In genomic region chr18:11852048-11852341, GRCh38 we compare ENCODE assay signal across 9 cellular contexts. TPM values are rescaled to one million over a fixed set of nuclear protein-coding genes. Genes with fewer than 3 reads are reported as not detected.
A peak's percentile ranks its signal among the peaks of the same experiment; 100 is the strongest.
DNase-seq lines count a peak whose midpoint lies in the region; ATAC-seq, FAIRE-seq and TF ChIP-seq lines count a peak whose summit lies in the region.
"Had no signal": no experiment of that assay in that cellular context is flagged by ENCODE, and none has a peak within 500 bp of the region (broad histone marks: within the 10 kb centered on the region; RNA-seq: fewer than 3 reads in every experiment).

No MANE protein-coding gene starts in this region.

- SMC1A ChIA-PET in GM12878 (lab: Charles Lee; ENCODE audit: uncharacterized antibody, unreplicated experiment): no interaction called here

- DNase-seq in activated naive CD4-positive, alpha-beta T cell treated with anti-CD3 and anti-CD28 coated beads for 36 hours: no peak
- no peak for DNase-seq in activated naive CD4-positive, alpha-beta T cell (lab: John Stamatoyannopoulos, UW)
- DNase-seq in GM12878 (ENCODE audit: low read depth, low spot score) (no peak), lung (ENCODE audit: low spot score) (no peak), type B pancreatic cell (ENCODE audit: extremely low spot score, unreplicated experiment) (no peak), NCI-H524 (lab: John Stamatoyannopoulos, UW) (no peak), HT-29 (ENCODE audit: low spot score) (no peak)
- DNase-seq: NCI-H187 treated with DMSO at 0.1 percent for 48 hours had no signal

- RAD21 ChIA-PET in GM12878 (lab: Charles Lee; ENCODE audit: unreplicated experiment): interaction anchor here (0.9 kb wide), 1 partner anchor 53 kb away, joined by 3 read pairs; no protein-coding TSS in a partner anchor

- H3K36me3 ChIP-seq in GM12878 (ENCODE audit: control insufficient read depth in 2 of 2, insufficient read depth in 2 of 2, low read length in 1 of 2) (no peaks in the 10 kb centered on the region), lung (ENCODE audit: control insufficient read depth in 2 of 2, insufficient read depth in 2 of 2, low read length in 2 of 2) (no peaks in the 10 kb centered on the region)

- H3K27me3 Mint-ChIP-seq in activated naive CD4-positive, alpha-beta T cell treated with anti-CD3 and anti-CD28 coated beads for 36 hours (ENCODE audit: low read depth): no peaks in the 10 kb centered on the region
- H3K27me3 Mint-ChIP-seq in type B pancreatic cell: no peaks in the 10 kb centered on the region

- H4K20me1 ChIP-seq in GM12878 (ENCODE audit: control insufficient read depth, insufficient read depth): no peaks in the 10 kb centered on the region

- no peak for TF ChIP-seq EP300 in GM12878 (IDR thresholded peaks at IDR 0.05; ENCODE audit: borderline replicate concordance in 1 of 2, control insufficient read depth in 1 of 2, low read depth in 2 of 2, low read length in 2 of 2)

- WGBS in GM12878 (ENCODE audit: insufficient coverage, insufficient replicate concordance, low lambda C conversion rate, missing lambda C conversion rate): 2% methylated on average over 9 of the region's 9 CpGs
- 0 to 2% methylated on average over 9 of the region's 9 CpGs for WGBS in lung, 2 donors

- no peak for TF ChIP-seq RAD21 in GM12878 (IDR thresholded peaks at IDR 0.05; ENCODE audit: insufficient read depth, low read depth, low read length)

- H3K4me1 ChIP-seq in GM12878 (ENCODE audit: control insufficient read depth, insufficient read depth, low read length) (peaks cover 17% of the 10 kb centered on the region), lung (ENCODE audit: control insufficient read depth in 2 of 2, insufficient read depth in 2 of 2, low read length in 2 of 2) (peaks cover 3 to 7% of the 10 kb centered on the region in 2 donors)

- no peaks in the 10 kb centered on the region for H3K9me3 Mint-ChIP-seq in activated naive CD4-positive, alpha-beta T cell treated with anti-CD3 and anti-CD28 coated beads for 36 hours
- no peaks in the 10 kb centered on the region for H3K9me3 Mint-ChIP-seq in type B pancreatic cell

- peak overlapping the region; percentile 99 for H3K4me3 ChIP-seq in GM12878
- peak overlapping the region; percentile 86 for H3K4me3 ChIP-seq in lung

- BruUV-seq in GM12878 (replicated peaks; lab: Mats Ljungman, UMichigan): no TSS peak

- peaks cover 31% of the 10 kb centered on the region for H3K4me1 Mint-ChIP-seq in activated naive CD4-positive, alpha-beta T cell treated with anti-CD3 and anti-CD28 coated beads for 36 hours (ENCODE audit: low read depth)
- H3K4me1 Mint-ChIP-seq in type B pancreatic cell (ENCODE audit: unreplicated experiment): peaks cover 22% of the 10 kb centered on the region

- ATAC-seq in GM12878 (no peak), lung (ENCODE audit: insufficient read depth, low FRiP score) (no peak), HG02678 (IDR thresholded peaks at IDR 0.05; ENCODE audit: unreplicated experiment) (no peak)

- H3K9ac ChIP-seq in GM12878 (ENCODE audit: control insufficient read depth, insufficient read depth, low read length): peak overlapping the region; percentile 91

- in situ Hi-C loops in GM12878 (cut with MboI): no loop called here

- H3K27ac ChIP-seq in GM12878 (ENCODE audit: control insufficient read depth, insufficient read depth) (peak overlapping the region; percentile 90), lung (ENCODE audit: low read depth in 1 of 2, low read length in 1 of 2) (peak overlapping the region; percentile 95 to 97)

- peaks cover 24% of the 10 kb centered on the region for H3K79me2 ChIP-seq in GM12878 (ENCODE audit: control insufficient read depth, insufficient read depth, low read length)

- H3K27ac Mint-ChIP-seq in activated naive CD4-positive, alpha-beta T cell treated with anti-CD3 and anti-CD28 coated beads for 36 hours: peak overlapping the region; percentile 100
- peak overlapping the region; percentile 98 for H3K27ac Mint-ChIP-seq in type B pancreatic cell

- H3K27me3 ChIP-seq in GM12878 (replicated peaks in 1 of 2; ENCODE audit: control insufficient read depth in 2 of 2, insufficient read depth in 2 of 2, low read length in 1 of 2) (no peaks in the 10 kb centered on the region; a peak in 1 of 4 replicates), lung (ENCODE audit: control insufficient read depth, insufficient read depth) (no peaks in the 10 kb centered on the region)

- TF ChIP-seq CTCF in GM12878 (IDR thresholded peaks at IDR 0.05 in 2 of 3, conservative IDR thresholded peaks at IDR 0.05 in 1 of 3; ENCODE audit: control insufficient read depth in 2 of 3, extremely low read depth in 1 of 3, insufficient read depth in 1 of 3, low read depth in 3 of 3, low read length in 3 of 3): no peak
- TF ChIP-seq CTCF in lung (IDR thresholded peaks at IDR 0.05; ENCODE audit: control extremely low read depth, extremely low read depth): no peak
- TF ChIP-seq CTCF in type B pancreatic cell (conservative IDR thresholded peaks at IDR 0.05): no peak

- no peak overlapping the region for H2AFZ ChIP-seq in GM12878 (ENCODE audit: control insufficient read depth, low read depth, low read length)

- POLR2A ChIA-PET in GM12878 (lab: Charles Lee): no interaction called here

- peaks cover 3% of the 10 kb centered on the region for H3K36me3 Mint-ChIP-seq in activated naive CD4-positive, alpha-beta T cell treated with anti-CD3 and anti-CD28 coated beads for 36 hours (ENCODE audit: low read depth)
- H3K36me3 Mint-ChIP-seq in type B pancreatic cell: peaks cover 4% of the 10 kb centered on the region

- intact Hi-C loops in activated naive CD4-positive, alpha-beta T cell treated with anti-CD3 and anti-CD28 coated beads for 36 hours (cut with micrococcal nuclease): loop anchor here (5.0 kb wide), 3 partner anchors 850 to 1935 kb away; partner anchors contain the start of genes CEP76, PSMG2 and SEH1L
- intact Hi-C loops in GM12878 (cut with micrococcal nuclease; ENCODE audit: unreplicated experiment): loop anchor here (5.0 kb wide), 1 partner anchor 55 kb away; the partner anchor contains the start of gene MPPE1

- no peak for FAIRE-seq in GM12878 (lab: Jason Lieb, UNC)

- CTCF ChIA-PET in activated naive CD4-positive, alpha-beta T cell treated with anti-CD3 and anti-CD28 coated beads for 36 hours (lab: Charles Lee): no interaction called here
- CTCF ChIA-PET in GM12878 (lab: Yijun Ruan, JAX): no interaction called here

- peak overlapping the region; percentile 100 for H3K4me3 Mint-ChIP-seq in activated naive CD4-positive, alpha-beta T cell treated with anti-CD3 and anti-CD28 coated beads for 36 hours
- peak overlapping the region; percentile 98 for H3K4me3 Mint-ChIP-seq in type B pancreatic cell

- no peak for TF ChIP-seq POLR2A in GM12878 (IDR thresholded peaks at IDR 0.05; ENCODE audit: low read depth, low read length)

- peak overlapping the region; percentile 78 for H3K4me2 ChIP-seq in GM12878 (ENCODE audit: control insufficient read depth, insufficient read depth)

- H3K9me3 ChIP-seq in GM12878 (replicated peaks; ENCODE audit: control insufficient read depth, insufficient read depth, low read length) (no peaks in the 10 kb centered on the region), lung (ENCODE audit: control insufficient read depth in 2 of 2, insufficient read depth in 1 of 2, low read length in 1 of 2) (no peaks in the 10 kb centered on the region)

RNA-seq across cellular contexts. Expression of gene CHMP1B, which starts 0.8 kb away (rescaled TPM):
- 10 to 100 TPM; 23.2 TPM for total RNA-seq in activated naive CD4-positive, alpha-beta T cell treated with anti-CD3 and anti-CD28 coated beads for 36 hours
- 23.6 and 24.0 TPM in 2 replicates for total RNA-seq in GM12878 (2013; cell fraction: nucleolus; rRNA removed)
- total RNA-seq in GM12878 (2014; rRNA removed) (17.8 and 21.1 TPM in 2 replicates), GM12878 (2014; rRNA removed; fragmentation: Illumina TruSeq; extraction: Trizol) (19.0 and 19.9 TPM in 2 replicates), GM12878 (2021) (14.4 and 15.1 TPM in 2 replicates), lung (10 to 100 TPM; 36.0 to 56.2 TPM), type B pancreatic cell (ENCODE audit: low replicate concordance) (41.4 and 71.3 TPM in 2 replicates)
- polyA plus RNA-seq in GM12878 (2011; ENCODE audit: low read depth): 10.6 TPM
- polyA plus RNA-seq in GM12878 (2011; rRNA removed) (20.4 and 25.7 TPM in 2 replicates), GM12878 (2014; fragmentation: Illumina TruSeq; extraction: Trizol) (15.4 and 18.1 TPM in 2 replicates), GM12878 (2014; fragmentation: Nextera tagmentation; extraction: Ambion mirVana) (10 to 100 TPM in 1 of 2 experiments, 1 to 10 TPM in 1; 8.5 to 12.1 TPM), GM12878 (2014; rRNA removed) (17.4 and 20.1 TPM in 2 replicates), GM12878 (2016; fragmentation: Nextera tagmentation; extraction: Ambion mirVana) (10 to 100 TPM; 22.0 to 24.0 TPM), lung (10 to 100 TPM; 34.6 to 44.6 TPM)
- 17.4 and 20.5 TPM in 2 replicates for polyA plus RNA-seq in GM12878 (2011; cell fraction: cytosol; rRNA removed)
- polyA plus RNA-seq in GM12878 (2011; cell fraction: nucleus; rRNA removed): 10.6 and 13.5 TPM in 2 replicates
- polyA plus RNA-seq in GM12878 (2012): 15.8 and 16.9 TPM in 2 replicates
- polyA minus RNA-seq in GM12878 (2011; rRNA and poly(A)+ RNA removed): 13.7 and 15.6 TPM in 2 replicates
- polyA minus RNA-seq in GM12878 (2011; cell fraction: cytosol; rRNA and poly(A)+ RNA removed): 6.0 and 9.0 TPM in 2 replicates
- 8.1 and 9.9 TPM in 2 replicates for polyA minus RNA-seq in GM12878 (2011; cell fraction: nucleus; rRNA and poly(A)+ RNA removed)
- total RNA-seq in HT-29 (2014; rRNA removed; shearing (Covaris generic)): 47.1 and 51.8 TPM in 2 replicates

RNA-seq across cellular contexts. Expression of gene MPPE1, which starts 56.1 kb away (rescaled TPM):
- total RNA-seq in activated naive CD4-positive, alpha-beta T cell treated with anti-CD3 and anti-CD28 coated beads for 36 hours: 10 to 100 TPM; 30.4 to 34.3 TPM
- 62.0 and 65.4 TPM in 2 replicates for total RNA-seq in GM12878 (2013; cell fraction: nucleolus; rRNA removed)
- total RNA-seq in GM12878 (2014; rRNA removed): 24.9 and 26.4 TPM in 2 replicates
- total RNA-seq in GM12878 (2014; rRNA removed; fragmentation: Illumina TruSeq; extraction: Trizol): 14.5 and 17.5 TPM in 2 replicates
- 24.0 and 31.5 TPM in 2 replicates for total RNA-seq in GM12878 (2021)
- polyA plus RNA-seq in GM12878 (2011; ENCODE audit: low read depth): 12.3 TPM
- polyA plus RNA-seq in GM12878 (2011; rRNA removed): 32.3 and 33.5 TPM in 2 replicates
- 16.8 and 24.6 TPM in 2 replicates for polyA plus RNA-seq in GM12878 (2011; cell fraction: cytosol; rRNA removed)
- 75.7 and 80.6 TPM in 2 replicates for polyA plus RNA-seq in GM12878 (2011; cell fraction: nucleus; rRNA removed)
- 14.2 and 17.6 TPM in 2 replicates for polyA plus RNA-seq in GM12878 (2012)
- 18.6 and 19.5 TPM in 2 replicates for polyA plus RNA-seq in GM12878 (2014; fragmentation: Illumina TruSeq; extraction: Trizol)
- 10 to 100 TPM; 13.8 to 15.6 TPM for polyA plus RNA-seq in GM12878 (2014; fragmentation: Nextera tagmentation; extraction: Ambion mirVana)
- 27.7 and 33.6 TPM in 2 replicates for polyA plus RNA-seq in GM12878 (2014; rRNA removed)
- polyA plus RNA-seq in GM12878 (2016; fragmentation: Nextera tagmentation; extraction: Ambion mirVana): 10 to 100 TPM; 30.3 to 34.5 TPM
- 22.8 and 26.5 TPM in 2 replicates for polyA minus RNA-seq in GM12878 (2011; rRNA and poly(A)+ RNA removed)
- 7.2 and 12.5 TPM in 2 replicates for polyA minus RNA-seq in GM12878 (2011; cell fraction: cytosol; rRNA and poly(A)+ RNA removed)
- polyA minus RNA-seq in GM12878 (2011; cell fraction: nucleus; rRNA and poly(A)+ RNA removed): 21.8 and 43.2 TPM in 2 replicates
- total RNA-seq in lung: 10 to 100 TPM; 41.3 to 71.4 TPM
- polyA plus RNA-seq in lung: 10 to 100 TPM; 41.3 to 46.7 TPM
- total RNA-seq in type B pancreatic cell (ENCODE audit: low replicate concordance): 35.3 and 35.8 TPM in 2 replicates
- 19.0 and 21.5 TPM in 2 replicates for total RNA-seq in HT-29 (2014; rRNA removed; shearing (Covaris generic))
